31 cellular contexts compared by ENCODE assay signal in genomic region chr3:33505027-33505426, GRCh38.
"Had no signal": no experiment of that assay in that cellular context is flagged by ENCODE, and none has a peak within 500 bp of the region (broad histone marks: within the 10 kb centered on the region; RNA-seq: fewer than 3 reads in every experiment).

No MANE protein-coding gene starts in this region.

- DNase-seq: natural killer cell; occipital lobe; ovary; posterior cingulate gyrus; psoas muscle; right cardiac atrium; spleen; stimulated activated CD4-positive, alpha-beta T cell treated with anti-CD3 and anti-CD28 coated beads, Interleukin-12 subunit alpha, Interleukin-12 subunit beta, amount 100 ng/mL, for 4 hours; stimulated activated CD4-positive, alpha-beta T cell treated with anti-CD3 and anti-CD28 coated beads, Interleukin-1b, Interleukin-23, amount 100 ng/mL, for 48 hours; stimulated activated CD4-positive, alpha-beta T cell treated with anti-CD3 and anti-CD28 coated beads, Interleukin-4, amount 100 ng/mL, for 1 hour; stimulated activated CD4-positive, alpha-beta T cell treated with anti-CD3 and anti-CD28 coated beads, Interleukin-4, amount 100 ng/mL, for 4 hours; stimulated activated CD8-positive, alpha-beta memory T cell treated with anti-CD3 and anti-CD28 coated beads, Interleukin-4, amount 100 ng/mL, for 48 hours; stimulated activated naive CD4-positive, alpha-beta T cell; stimulated activated naive CD8-positive, alpha-beta T cell treated with anti-CD3 and anti-CD28 coated beads, Interleukin-15, amount 100 ng/mL, for 72 hours; stimulated activated naive CD8-positive, alpha-beta T cell treated with anti-CD3 and anti-CD28 coated beads, Interleukin-15, Interleukin-2, amounts not matched to agents 100 U/mL and 50 U/mL, for 24 hours; substantia nigra; testis; tibial artery; transverse colon; upper lobe of right lung; uterus had no signal

- H2AFZ ChIP-seq: neural progenitor cell, parathyroid adenoma had no signal

- H3K27ac Mint-ChIP-seq: natural killer cell; nephron; neural progenitor cell; progenitor cell of endocrine pancreas; stimulated activated memory B cell treated with anti-CD40 and anti-IgM and Interleukin-4, amounts not matched to agents 10 μg/mL and 1 μg/mL and 100 μg/mL, for 72 hours; type B pancreatic cell had no signal

- H3K27ac ChIP-seq: neural progenitor cell, ovary, parathyroid adenoma, psoas muscle, skin epidermis, spleen, suprapubic skin, testis, tibial artery, transverse colon, upper lobe of right lung, uterus had no signal

- H3K27me3 Mint-ChIP-seq: progenitor cell of endocrine pancreas; stimulated activated memory B cell treated with anti-CD40 and anti-IgM and Interleukin-4, amounts not matched to agents 10 μg/mL and 1 μg/mL and 100 μg/mL, for 72 hours; stimulated activated naive CD8-positive, alpha-beta T cell treated with anti-CD3 and anti-CD28 coated beads, Interleukin-15, amount 100 ng/mL, for 72 hours; type B pancreatic cell had no signal

- H3K79me2 ChIP-seq: parathyroid adenoma had no signal

- H3K9ac ChIP-seq: neural progenitor cell, parathyroid adenoma had no signal

- H3K4me1 ChIP-seq: neural progenitor cell, parathyroid adenoma, psoas muscle, spleen, suprapubic skin, testis, tibial artery, transverse colon, upper lobe of right lung, uterus had no signal

- H3K4me1 Mint-ChIP-seq: natural killer cell; nephron; neural progenitor cell; stimulated activated memory B cell treated with anti-CD40 and anti-IgM and Interleukin-4, amounts not matched to agents 10 μg/mL and 1 μg/mL and 100 μg/mL, for 72 hours; stimulated activated naive CD8-positive, alpha-beta T cell treated with anti-CD3 and anti-CD28 coated beads, Interleukin-15, amount 100 ng/mL, for 72 hours had no signal

- ATAC-seq: natural killer cell; psoas muscle; right cardiac atrium; sciatic nerve; stimulated activated memory B cell treated with anti-CD40 and anti-IgM and Interleukin-4, amounts not matched to agents 10 μg/mL and 1 μg/mL and 100 μg/mL, for 72 hours; stimulated activated naive CD8-positive, alpha-beta T cell treated with anti-CD3 and anti-CD28 coated beads, Interleukin-15, amount 100 ng/mL, for 72 hours; stimulated activated naive CD8-positive, alpha-beta T cell treated with anti-CD3 and anti-CD28 coated beads, Interleukin-15, Interleukin-2, amounts not matched to agents 100 U/mL and 50 U/mL, for 24 hours; upper lobe of right lung had no signal

- H3K4me2 ChIP-seq: neural progenitor cell, smooth muscle cell had no signal

- H3K27me3 ChIP-seq: neural progenitor cell, ovary, spleen, suprapubic skin, testis, tibial artery, transverse colon, upper lobe of right lung, uterus had no signal

- H3K9me3 ChIP-seq: ovary, psoas muscle, suprapubic skin, testis, tibial artery, transverse colon, upper lobe of right lung, uterus had no signal

- H3K4me3 Mint-ChIP-seq: natural killer cell; nephron; neural progenitor cell; stimulated activated memory B cell treated with anti-CD40 and anti-IgM and Interleukin-4, amounts not matched to agents 10 μg/mL and 1 μg/mL and 100 μg/mL, for 72 hours; stimulated activated naive CD8-positive, alpha-beta T cell treated with anti-CD3 and anti-CD28 coated beads, Interleukin-15, amount 100 ng/mL, for 72 hours; type B pancreatic cell had no signal

- H3K4me3 ChIP-seq: neural progenitor cell, ovary, psoas muscle, skin epidermis, smooth muscle cell, spleen, suprapubic skin, testis, tibial artery, transverse colon, upper lobe of right lung, uterus had no signal

- H3K9me3 Mint-ChIP-seq: stimulated activated memory B cell treated with anti-CD40 and anti-IgM and Interleukin-4, amounts not matched to agents 10 μg/mL and 1 μg/mL and 100 μg/mL, for 72 hours; stimulated activated naive CD8-positive, alpha-beta T cell treated with anti-CD3 and anti-CD28 coated beads, Interleukin-15, amount 100 ng/mL, for 72 hours; type B pancreatic cell had no signal

- H3K36me3 ChIP-seq: ovary, uterus had no signal
